ENCODE assay signal across 3 cellular contexts in genomic region chr22:24411256-24412004, GRCh38.
TF ChIP-seq lines count a peak whose summit lies in the region.

No MANE protein-coding gene starts in this region.

TF ChIP-seq in SK-N-SH, 30 proteins besides CTCF, POLR2A, EP300 and RAD21 (continued from another document):
- no peak for TF ChIP-seq USF1 (IDR thresholded peaks at IDR 0.05; ENCODE audit: borderline replicate concordance, low read depth)
- TF ChIP-seq CHD2 (IDR thresholded peaks at IDR 0.05; ENCODE audit: low read length, partially characterized antibody), result no peak
- TF ChIP-seq ZBTB33 (IDR thresholded peaks at IDR 0.05; ENCODE audit: borderline replicate concordance, low read depth), result no peak

TF ChIP-seq in SK-N-SH treated with all-trans-retinoic acid at 6 μM for 48 hours, 23 proteins besides CTCF, POLR2A, EP300 and RAD21 (continued from another document):
- TF ChIP-seq CREB5 (CRISPR knock-in tag; IDR thresholded peaks at IDR 0.05; ENCODE audit: low read depth) (no peak), POU6F1 (CRISPR knock-in tag; IDR thresholded peaks at IDR 0.05; ENCODE audit: borderline replicate concordance, low read depth) (no peak), ZNF565 (CRISPR knock-in tag; conservative IDR thresholded peaks at IDR 0.05; ENCODE audit: low read depth) (no peak), CSDC2 (CRISPR knock-in tag; IDR thresholded peaks at IDR 0.05) (no peak), TOX (CRISPR knock-in tag; IDR thresholded peaks at IDR 0.05; ENCODE audit: borderline replicate concordance) (no peak), GLIS3 (CRISPR knock-in tag; IDR thresholded peaks at IDR 0.05) (no peak), PATZ1 (CRISPR knock-in tag; IDR thresholded peaks at IDR 0.05; ENCODE audit: borderline replicate concordance) (no peak), ZFP30 (CRISPR knock-in tag; IDR thresholded peaks at IDR 0.05) (no peak)

TF ChIP-seq in WTC11, 78 proteins besides CTCF, POLR2A, EP300 and RAD21:
- no peak for TF ChIP-seq AR (CRISPR knock-in tag; IDR thresholded peaks at IDR 0.05)
- no peak for TF ChIP-seq PRRX2 (CRISPR knock-in tag; IDR thresholded peaks at IDR 0.05)
- no peak for TF ChIP-seq ARID4B (CRISPR knock-in tag; IDR thresholded peaks at IDR 0.05; ENCODE audit: borderline replicate concordance)
- TF ChIP-seq ZNF232 (CRISPR knock-in tag; IDR thresholded peaks at IDR 0.05), result no peak
- TF ChIP-seq GABPB1 (CRISPR knock-in tag; IDR thresholded peaks at IDR 0.05), result no peak
- TF ChIP-seq ERG (CRISPR knock-in tag; IDR thresholded peaks at IDR 0.05), result no peak
- TF ChIP-seq ZNF423 (CRISPR knock-in tag; IDR thresholded peaks at IDR 0.05), result no peak
- no peak for TF ChIP-seq ATF2 (CRISPR knock-in tag; IDR thresholded peaks at IDR 0.05; ENCODE audit: borderline replicate concordance, low read depth)
- no peak for TF ChIP-seq ZNF121 (CRISPR knock-in tag; IDR thresholded peaks at IDR 0.05)
- no peak for TF ChIP-seq ATF1 (CRISPR knock-in tag; IDR thresholded peaks at IDR 0.05)
- no peak for TF ChIP-seq ZNF263 (CRISPR knock-in tag; IDR thresholded peaks at IDR 0.05; ENCODE audit: low read depth)
- TF ChIP-seq ZMAT4 (CRISPR knock-in tag; IDR thresholded peaks at IDR 0.05), result no peak
- no peak for TF ChIP-seq ZNF281 (CRISPR knock-in tag; IDR thresholded peaks at IDR 0.05)
- TF ChIP-seq RELA (CRISPR knock-in tag; IDR thresholded peaks at IDR 0.05; ENCODE audit: borderline replicate concordance), result no peak
- no peak for TF ChIP-seq ZNF317 (CRISPR knock-in tag; IDR thresholded peaks at IDR 0.05; ENCODE audit: borderline replicate concordance, low read depth)
- no peak for TF ChIP-seq IRF2 (CRISPR knock-in tag; IDR thresholded peaks at IDR 0.05; ENCODE audit: borderline replicate concordance, low read depth)
